ENCODE assay signal across 13 cellular contexts in the genomic region with DNA sequence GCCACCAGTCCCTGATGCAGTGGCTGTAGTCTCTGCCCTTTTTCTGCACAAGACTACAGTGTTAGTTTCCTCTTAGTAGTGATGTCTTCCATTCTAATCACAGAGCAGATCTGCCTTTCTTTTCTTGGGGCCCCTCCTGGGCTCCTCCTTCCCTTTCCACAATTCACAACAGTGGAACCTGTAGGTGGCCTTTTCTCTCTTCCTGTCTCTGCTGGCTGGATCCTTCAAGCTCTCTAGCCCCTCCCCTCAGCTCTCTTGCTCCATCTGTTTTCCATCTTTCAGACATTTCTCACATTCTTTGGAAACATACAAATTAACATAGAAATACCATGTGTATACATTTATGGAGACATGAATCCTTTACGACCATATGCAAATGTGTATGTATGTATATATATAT. TPM values are rescaled to one million over a fixed set of nuclear protein-coding genes. Genes with fewer than 3 reads are reported as not detected.
A peak's percentile ranks its signal among the peaks of the same experiment; 100 is the strongest.
DNase-seq lines count a peak whose midpoint lies in the region; ATAC-seq and TF ChIP-seq lines count a peak whose summit lies in the region.
"Had no signal": no experiment of that assay in that cellular context is flagged by ENCODE, and none has a peak within 500 bp of the region (broad histone marks: within the 10 kb centered on the region; RNA-seq: fewer than 3 reads in every experiment).

No MANE protein-coding gene starts in this region.

- H3K27ac Mint-ChIP-seq in osteocyte (ENCODE audit: unreplicated experiment), result peak overlapping the region; percentile 81
- H3K27ac Mint-ChIP-seq: dendritic cell treated with granulocyte-macrophage colony-stimulating factor and Interleukin-4, amounts not matched to agents 40 ng/mL and 50 ng/mL, for 4 days had no signal

- ATAC-seq in HG03196 (IDR thresholded peaks at IDR 0.05; ENCODE audit: unreplicated experiment), result no peak

- TF ChIP-seq CTCF in fibroblast of pulmonary artery (IDR thresholded peaks at IDR 0.05; ENCODE audit: low read length, missing control alignments), result no peak
- no peak for TF ChIP-seq CTCF in osteocyte (IDR thresholded peaks at IDR 0.05)

- TF ChIP-seq POLR2A in erythroblast (IDR thresholded peaks at IDR 0.05; ENCODE audit: low read length), result no peak

- peaks cover 13% of the 10 kb centered on the region for H3K4me1 Mint-ChIP-seq in osteocyte (ENCODE audit: unreplicated experiment)

- H3K36me3 Mint-ChIP-seq in osteocyte (ENCODE audit: unreplicated experiment), result peaks cover 7% of the 10 kb centered on the region

- peaks cover 27% of the 10 kb centered on the region for H3K9me3 Mint-ChIP-seq in osteocyte (ENCODE audit: unreplicated experiment)

- DNase-seq in DMS53 treated with DMSO at 0.1 percent for 48 hours (lab: John Stamatoyannopoulos, UW; ENCODE audit: unreplicated experiment), result peak; percentile 47
- peak; percentile 60 for DNase-seq in NCI-H2227 (lab: John Stamatoyannopoulos, UW; ENCODE audit: unreplicated experiment)
- DNase-seq in fibroblast of pulmonary artery (ENCODE audit: low read depth), result peak; percentile 43
- no peak for DNase-seq in osteocyte (ENCODE audit: extremely low spot score, unreplicated experiment)
- no peak for DNase-seq in erythroblast (lab: John Stamatoyannopoulos, UW)
- DNase-seq in NCI-H226, result no peak
- no peak for DNase-seq in AML-193 (lab: John Stamatoyannopoulos, UW)
- DNase-seq: activated CD8-positive, alpha-beta memory T cell treated with anti-CD3 and anti-CD28 coated beads, Interleukin-2, amount 50 U/mL, for 48 hours; NCI-H345; stimulated activated CD4-positive, alpha-beta T cell treated with anti-CD3 and anti-CD28 coated beads, Interleukin-4, amount 100 ng/mL, for 1 hour had no signal

- H3K4me3 ChIP-seq in fibroblast of pulmonary artery (replicated peaks; ENCODE audit: low read depth, low read length), result peak overlapping the region; percentile 37
- H3K4me3 ChIP-seq: SJSA1 had no signal

- H3K27me3 Mint-ChIP-seq in osteocyte (ENCODE audit: unreplicated experiment), result no peaks in the 10 kb centered on the region

- H3K4me3 Mint-ChIP-seq in osteocyte (ENCODE audit: unreplicated experiment), result peak overlapping the region; percentile 76
- H3K4me3 Mint-ChIP-seq: dendritic cell treated with granulocyte-macrophage colony-stimulating factor and Interleukin-4, amounts not matched to agents 40 ng/mL and 50 ng/mL, for 4 days had no signal

RNA-seq across cellular contexts. Expression of a gene that starts 0.3 kb away (rescaled TPM):
- total RNA-seq in osteocyte, result 1.2 and 2.5 TPM in 2 replicates

RNA-seq across cellular contexts. Expression of a gene that starts 16.1 kb away (rescaled TPM):
- 17.7 and 18.9 TPM in 2 replicates for total RNA-seq in osteocyte

Comparison
In these comparisons a context has a peak if more than half of its experiments do, and no peak if none do; other contexts are left out.
1. DNase-seq: peak in DMS53 treated with DMSO at 0.1 percent for 48 hours (single experiment), NCI-H2227 (single experiment) and fibroblast of pulmonary artery (single experiment); none in osteocyte (single experiment), erythroblast (0 of 2), NCI-H226 (single experiment) and AML-193 (0 of 2).